In the genomic region with DNA sequence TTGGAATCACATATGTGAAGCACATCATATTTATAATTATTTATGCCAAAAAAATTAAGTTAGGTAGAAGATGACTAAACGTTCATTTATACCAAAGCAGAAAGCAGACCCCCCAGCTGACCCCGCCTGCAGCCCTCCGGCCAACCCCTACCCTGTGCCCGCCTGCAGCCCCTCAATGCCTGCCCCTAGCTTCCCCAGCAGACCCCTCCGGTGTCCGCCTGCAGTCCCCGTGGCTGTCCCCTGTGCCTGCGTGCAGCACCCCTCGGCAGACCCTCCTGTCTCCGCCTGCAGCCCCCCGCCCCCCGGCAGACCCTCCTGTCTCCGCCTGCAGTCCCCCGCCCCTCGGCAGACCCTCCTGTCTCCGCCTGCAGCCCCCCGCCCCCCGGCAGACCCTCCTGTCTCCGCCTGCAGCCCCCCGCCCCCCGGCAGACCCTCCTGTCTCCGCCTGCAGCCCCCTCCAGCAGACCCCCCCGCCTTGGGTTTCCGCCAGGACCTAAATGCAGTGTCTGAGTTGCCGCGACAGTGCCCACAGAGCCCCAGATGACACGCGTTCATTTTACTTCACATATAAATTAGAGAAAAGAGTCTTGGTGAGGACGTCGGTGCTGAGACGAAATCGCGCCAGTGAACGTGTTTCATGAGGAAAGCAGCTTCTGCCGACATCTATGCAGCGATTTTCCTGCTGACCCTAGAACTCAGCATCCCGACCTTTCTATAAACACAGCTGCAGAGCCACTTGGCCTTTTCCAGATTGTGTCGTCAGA, we compare ENCODE assay signal across 1 cellular context.
TF ChIP-seq lines count a peak whose summit lies in the region.

No MANE protein-coding gene starts in this region.

TF ChIP-seq in WTC11, 78 proteins besides CTCF, POLR2A, EP300 and RAD21 (continued from another document):
- TF ChIP-seq ATF1 (CRISPR knock-in tag; IDR thresholded peaks at IDR 0.05) (no peak), GABPB1 (CRISPR knock-in tag; IDR thresholded peaks at IDR 0.05) (no peak), FOXP4 (CRISPR knock-in tag; IDR thresholded peaks at IDR 0.05) (no peak), OVOL2 (CRISPR knock-in tag; IDR thresholded peaks at IDR 0.05; ENCODE audit: borderline replicate concordance) (no peak), ETV6 (CRISPR knock-in tag; IDR thresholded peaks at IDR 0.05) (no peak), FOXK1 (CRISPR knock-in tag; IDR thresholded peaks at IDR 0.05) (no peak), ZSCAN18 (CRISPR knock-in tag; IDR thresholded peaks at IDR 0.05) (no peak), ATF3 (CRISPR knock-in tag; conservative IDR thresholded peaks at IDR 0.05) (no peak)
- TF ChIP-seq, protein P1, sequence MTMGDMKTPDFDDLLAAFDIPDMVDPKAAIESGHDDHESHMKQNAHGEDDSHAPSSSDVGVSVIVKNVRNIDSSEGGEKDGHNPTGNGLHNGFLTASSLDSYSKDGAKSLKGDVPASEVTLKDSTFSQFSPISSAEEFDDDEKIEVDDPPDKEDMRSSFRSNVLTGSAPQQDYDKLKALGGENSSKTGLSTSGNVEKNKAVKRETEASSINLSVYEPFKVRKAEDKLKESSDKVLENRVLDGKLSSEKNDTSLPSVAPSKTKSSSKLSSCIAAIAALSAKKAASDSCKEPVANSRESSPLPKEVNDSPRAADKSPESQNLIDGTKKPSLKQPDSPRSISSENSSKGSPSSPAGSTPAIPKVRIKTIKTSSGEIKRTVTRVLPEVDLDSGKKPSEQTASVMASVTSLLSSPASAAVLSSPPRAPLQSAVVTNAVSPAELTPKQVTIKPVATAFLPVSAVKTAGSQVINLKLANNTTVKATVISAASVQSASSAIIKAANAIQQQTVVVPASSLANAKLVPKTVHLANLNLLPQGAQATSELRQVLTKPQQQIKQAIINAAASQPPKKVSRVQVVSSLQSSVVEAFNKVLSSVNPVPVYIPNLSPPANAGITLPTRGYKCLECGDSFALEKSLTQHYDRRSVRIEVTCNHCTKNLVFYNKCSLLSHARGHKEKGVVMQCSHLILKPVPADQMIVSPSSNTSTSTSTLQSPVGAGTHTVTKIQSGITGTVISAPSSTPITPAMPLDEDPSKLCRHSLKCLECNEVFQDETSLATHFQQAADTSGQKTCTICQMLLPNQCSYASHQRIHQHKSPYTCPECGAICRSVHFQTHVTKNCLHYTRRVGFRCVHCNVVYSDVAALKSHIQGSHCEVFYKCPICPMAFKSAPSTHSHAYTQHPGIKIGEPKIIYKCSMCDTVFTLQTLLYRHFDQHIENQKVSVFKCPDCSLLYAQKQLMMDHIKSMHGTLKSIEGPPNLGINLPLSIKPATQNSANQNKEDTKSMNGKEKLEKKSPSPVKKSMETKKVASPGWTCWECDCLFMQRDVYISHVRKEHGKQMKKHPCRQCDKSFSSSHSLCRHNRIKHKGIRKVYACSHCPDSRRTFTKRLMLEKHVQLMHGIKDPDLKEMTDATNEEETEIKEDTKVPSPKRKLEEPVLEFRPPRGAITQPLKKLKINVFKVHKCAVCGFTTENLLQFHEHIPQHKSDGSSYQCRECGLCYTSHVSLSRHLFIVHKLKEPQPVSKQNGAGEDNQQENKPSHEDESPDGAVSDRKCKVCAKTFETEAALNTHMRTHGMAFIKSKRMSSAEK (CRISPR knock-in tag; IDR thresholded peaks at IDR 0.05; ENCODE audit: borderline replicate concordance), result no peak
- TF ChIP-seq, protein P2, sequence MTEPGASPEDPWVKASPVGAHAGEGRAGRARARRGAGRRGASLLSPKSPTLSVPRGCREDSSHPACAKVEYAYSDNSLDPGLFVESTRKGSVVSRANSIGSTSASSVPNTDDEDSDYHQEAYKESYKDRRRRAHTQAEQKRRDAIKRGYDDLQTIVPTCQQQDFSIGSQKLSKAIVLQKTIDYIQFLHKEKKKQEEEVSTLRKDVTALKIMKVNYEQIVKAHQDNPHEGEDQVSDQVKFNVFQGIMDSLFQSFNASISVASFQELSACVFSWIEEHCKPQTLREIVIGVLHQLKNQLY (CRISPR knock-in tag; IDR thresholded peaks at IDR 0.05), result no peak
